ENCODE assay signal across 16 cellular contexts in genomic region chr20:3150908-3151307, GRCh38.
"Had no signal": no experiment of that assay in that cellular context is flagged by ENCODE, and none has a peak within 500 bp of the region (broad histone marks: within the 10 kb centered on the region; RNA-seq: fewer than 3 reads in every experiment).

No MANE protein-coding gene starts in this region.

- H3K27me3 ChIP-seq: colonic mucosa, esophagus muscularis mucosa, sigmoid colon had no signal

- H3K9me3 ChIP-seq: colonic mucosa, esophagus muscularis mucosa, mucosa of descending colon, sigmoid colon had no signal

- FAIRE-seq: keratinocyte had no signal

- H3K9me3 Mint-ChIP-seq: activated naive CD4-positive, alpha-beta T cell treated with anti-CD3 and anti-CD28 coated beads for 36 hours; activated T-helper 1 cell treated with anti-CD3 and anti-CD28 coated beads, Interleukin-12 subunit alpha, Interleukin-12 subunit beta, Interleukin-2, Interleukin-4 antibody, amounts not matched to agents 30 ng/mL and 10 ng/mL and 1 ng/mL, durations not matched to agents 14 hours and 24 hours and 36 hours; nephron; T-helper 2 cell treated with Interferon-gamma antibody and Interleukin-4, amounts not matched to agents 5 μg/mL and 100 μg/mL, for 36 hours had no signal

- DNase-seq: activated CD4-positive, alpha-beta T cell treated with anti-CD3 and anti-CD28 coated beads, Interleukin-2, amount 50 U/mL, for 4 hours; activated naive CD4-positive, alpha-beta T cell treated with anti-CD3 and anti-CD28 coated beads for 36 hours; amniotic stem cell; colonic mucosa; hippocampal formation; mucosa of descending colon; occipital lobe; sigmoid colon; stimulated activated CD4-positive, alpha-beta T cell treated with anti-CD3 and anti-CD28 coated beads, Interleukin-1b, Interleukin-23, amount 100 ng/mL, for 48 hours had no signal

- H3K27ac Mint-ChIP-seq: activated T-helper 1 cell treated with anti-CD3 and anti-CD28 coated beads, Interleukin-12 subunit alpha, Interleukin-12 subunit beta, Interleukin-2, Interleukin-4 antibody, amounts not matched to agents 30 ng/mL and 10 ng/mL and 1 ng/mL, durations not matched to agents 14 hours and 24 hours and 36 hours; nephron; T-helper 2 cell treated with Interferon-gamma antibody and Interleukin-4, amounts not matched to agents 5 μg/mL and 100 μg/mL, for 36 hours had no signal

- H3K4me3 ChIP-seq: colonic mucosa, esophagus muscularis mucosa, mucosa of descending colon, sigmoid colon had no signal

- ATAC-seq: activated CD4-positive, CD25-positive, alpha-beta regulatory T cell treated with anti-CD3 and anti-CD28 coated beads, Interleukin-2, amount 50 U/mL, for 24 hours; left lobe of liver; mucosa of descending colon had no signal

- H3K27ac ChIP-seq: colonic mucosa, esophagus muscularis mucosa, sigmoid colon had no signal

- H3K4me3 Mint-ChIP-seq: activated naive CD4-positive, alpha-beta T cell treated with anti-CD3 and anti-CD28 coated beads for 36 hours; activated T-helper 1 cell treated with anti-CD3 and anti-CD28 coated beads, Interleukin-12 subunit alpha, Interleukin-12 subunit beta, Interleukin-2, Interleukin-4 antibody, amounts not matched to agents 30 ng/mL and 10 ng/mL and 1 ng/mL, durations not matched to agents 14 hours and 24 hours and 36 hours; nephron; T-helper 2 cell treated with Interferon-gamma antibody and Interleukin-4, amounts not matched to agents 5 μg/mL and 100 μg/mL, for 36 hours had no signal

- H3K4me1 ChIP-seq: colonic mucosa had no signal

- H3K36me3 ChIP-seq: colonic mucosa had no signal
